ENCODE assay signal across 2 cellular contexts in the genomic region with DNA sequence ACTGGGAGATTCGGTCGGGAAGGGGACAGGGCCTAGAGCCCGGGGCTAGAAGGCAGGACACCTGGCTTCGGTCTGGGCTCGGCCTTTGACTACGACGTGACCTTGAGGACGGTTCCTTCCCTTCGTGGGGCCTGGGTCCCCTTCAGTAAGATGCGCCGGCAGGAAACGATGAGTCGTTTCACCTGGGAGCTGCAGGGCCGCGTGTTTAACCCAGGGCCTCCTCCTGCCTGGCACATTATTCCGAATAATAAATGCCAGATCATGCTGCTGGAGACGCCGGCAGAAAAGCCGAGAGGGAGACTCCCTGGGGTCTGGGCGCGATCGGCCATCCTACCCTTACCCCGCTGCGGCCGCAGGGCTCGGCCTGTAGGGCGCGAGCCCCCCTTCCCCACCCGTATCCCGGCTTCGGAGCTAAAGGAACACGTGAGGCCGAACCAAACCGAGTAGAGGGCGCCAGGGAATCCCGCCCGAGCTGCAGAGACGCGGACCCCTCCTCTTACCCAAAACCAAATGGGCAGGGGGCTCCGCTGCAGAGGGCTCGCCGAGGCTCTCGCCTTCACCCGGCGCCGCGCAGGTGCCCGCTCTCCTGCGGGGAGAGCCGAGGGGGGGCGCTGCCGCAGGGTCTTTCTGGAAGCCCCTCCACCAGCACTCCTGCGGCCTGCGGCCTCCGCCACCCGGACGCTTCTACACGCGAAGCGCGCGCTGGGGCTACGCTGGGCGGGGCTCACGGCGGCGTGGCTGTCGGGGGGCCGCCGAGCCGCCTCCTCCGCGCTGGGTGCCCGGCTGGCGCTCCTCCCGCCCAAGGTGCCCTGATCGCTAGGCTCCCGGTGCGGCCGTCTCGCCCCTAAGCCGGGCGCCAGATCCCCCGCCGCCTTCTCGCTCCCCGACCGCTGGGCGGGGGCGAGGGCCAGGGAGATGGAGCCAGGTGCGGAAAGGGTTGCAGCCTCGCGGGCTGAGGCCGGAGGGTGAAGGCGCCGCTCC.
A peak's percentile ranks its signal among the peaks of the same experiment; 100 is the strongest.
TF ChIP-seq lines count a peak whose summit lies in the region.

A gene with protein sequence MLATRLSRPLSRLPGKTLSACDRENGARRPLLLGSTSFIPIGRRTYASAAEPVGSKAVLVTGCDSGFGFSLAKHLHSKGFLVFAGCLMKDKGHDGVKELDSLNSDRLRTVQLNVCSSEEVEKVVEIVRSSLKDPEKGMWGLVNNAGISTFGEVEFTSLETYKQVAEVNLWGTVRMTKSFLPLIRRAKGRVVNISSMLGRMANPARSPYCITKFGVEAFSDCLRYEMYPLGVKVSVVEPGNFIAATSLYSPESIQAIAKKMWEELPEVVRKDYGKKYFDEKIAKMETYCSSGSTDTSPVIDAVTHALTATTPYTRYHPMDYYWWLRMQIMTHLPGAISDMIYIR (minus strand): TSS at position 688 of the 981 bp plus-strand sequence. CDS start 9,525 bp downstream, outside the sequence.

TF ChIP-seq in A549, 52 proteins besides CTCF, POLR2A, EP300 and RAD21 (continued from another document):
- TF ChIP-seq, protein P1, sequence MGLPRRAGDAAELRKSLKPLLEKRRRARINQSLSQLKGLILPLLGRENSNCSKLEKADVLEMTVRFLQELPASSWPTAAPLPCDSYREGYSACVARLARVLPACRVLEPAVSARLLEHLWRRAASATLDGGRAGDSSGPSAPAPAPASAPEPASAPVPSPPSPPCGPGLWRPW (IDR thresholded peaks at IDR 0.05) = no peak
- peak; percentile 30; the same call in 1 of the 2 replicates for TF ChIP-seq PHF8 (IDR thresholded peaks at IDR 0.05; ENCODE audit: borderline replicate concordance, low read depth)

TF ChIP-seq in neural cell, 6 proteins besides CTCF, POLR2A, EP300 and RAD21 (continued from another document):
- TF ChIP-seq, protein P2, sequence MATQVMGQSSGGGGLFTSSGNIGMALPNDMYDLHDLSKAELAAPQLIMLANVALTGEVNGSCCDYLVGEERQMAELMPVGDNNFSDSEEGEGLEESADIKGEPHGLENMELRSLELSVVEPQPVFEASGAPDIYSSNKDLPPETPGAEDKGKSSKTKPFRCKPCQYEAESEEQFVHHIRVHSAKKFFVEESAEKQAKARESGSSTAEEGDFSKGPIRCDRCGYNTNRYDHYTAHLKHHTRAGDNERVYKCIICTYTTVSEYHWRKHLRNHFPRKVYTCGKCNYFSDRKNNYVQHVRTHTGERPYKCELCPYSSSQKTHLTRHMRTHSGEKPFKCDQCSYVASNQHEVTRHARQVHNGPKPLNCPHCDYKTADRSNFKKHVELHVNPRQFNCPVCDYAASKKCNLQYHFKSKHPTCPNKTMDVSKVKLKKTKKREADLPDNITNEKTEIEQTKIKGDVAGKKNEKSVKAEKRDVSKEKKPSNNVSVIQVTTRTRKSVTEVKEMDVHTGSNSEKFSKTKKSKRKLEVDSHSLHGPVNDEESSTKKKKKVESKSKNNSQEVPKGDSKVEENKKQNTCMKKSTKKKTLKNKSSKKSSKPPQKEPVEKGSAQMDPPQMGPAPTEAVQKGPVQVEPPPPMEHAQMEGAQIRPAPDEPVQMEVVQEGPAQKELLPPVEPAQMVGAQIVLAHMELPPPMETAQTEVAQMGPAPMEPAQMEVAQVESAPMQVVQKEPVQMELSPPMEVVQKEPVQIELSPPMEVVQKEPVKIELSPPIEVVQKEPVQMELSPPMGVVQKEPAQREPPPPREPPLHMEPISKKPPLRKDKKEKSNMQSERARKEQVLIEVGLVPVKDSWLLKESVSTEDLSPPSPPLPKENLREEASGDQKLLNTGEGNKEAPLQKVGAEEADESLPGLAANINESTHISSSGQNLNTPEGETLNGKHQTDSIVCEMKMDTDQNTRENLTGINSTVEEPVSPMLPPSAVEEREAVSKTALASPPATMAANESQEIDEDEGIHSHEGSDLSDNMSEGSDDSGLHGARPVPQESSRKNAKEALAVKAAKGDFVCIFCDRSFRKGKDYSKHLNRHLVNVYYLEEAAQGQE (IDR thresholded peaks at IDR 0.05; ENCODE audit: borderline replicate concordance) = peak; percentile 41
- TF ChIP-seq MXI1 (conservative IDR thresholded peaks at IDR 0.05; ENCODE audit: poor library complexity, severe bottlenecking) = peak; percentile 39
